ENCODE assay signal across 10 cellular contexts in genomic region chr19:17865364-17866311, GRCh38. TPM values are rescaled to one million over a fixed set of nuclear protein-coding genes. Genes with fewer than 3 reads are reported as not detected.
DNase-seq lines count a peak whose midpoint lies in the region; ATAC-seq and TF ChIP-seq lines count a peak whose summit lies in the region.
"Had no signal": no experiment of that assay in that cellular context is flagged by ENCODE, and none has a peak within 500 bp of the region (broad histone marks: within the 10 kb centered on the region; RNA-seq: fewer than 3 reads in every experiment).

No MANE protein-coding gene starts in this region.

- no peak overlapping the region for H3K27ac ChIP-seq in DND-41 (ENCODE audit: low read length)
- peak overlapping the region; percentile 82 to 86 for H3K27ac ChIP-seq in mucosa of rectum (ENCODE audit: low read depth in 2 of 2, low read length in 2 of 2)

- no peak overlapping the region for H3K4me2 ChIP-seq in DND-41 (ENCODE audit: insufficient read depth, low read length)

- H3K36me3 Mint-ChIP-seq in activated CD8-positive, alpha-beta T cell treated with anti-CD3 and anti-CD28 coated beads for 36 hours (ENCODE audit: low read depth): peaks cover 43% of the 10 kb centered on the region

- H3K9me3 Mint-ChIP-seq in activated CD8-positive, alpha-beta T cell treated with anti-CD3 and anti-CD28 coated beads for 36 hours: no peaks in the 10 kb centered on the region

- intact Hi-C loops in activated CD8-positive, alpha-beta T cell treated with anti-CD3 and anti-CD28 coated beads for 36 hours (cut with micrococcal nuclease): no loop called here

- TF ChIP-seq CTCF in DND-41 (IDR thresholded peaks at IDR 0.05; ENCODE audit: borderline replicate concordance, extremely low read depth, low read length, poor library complexity, severe bottlenecking): no peak
- TF ChIP-seq CTCF in activated CD8-positive, alpha-beta T cell treated with anti-CD3 and anti-CD28 coated beads for 36 hours (IDR thresholded peaks at IDR 0.05): no peak

- DNase-seq in DND-41 (no peak), HUDEP-2 (lab: John Stamatoyannopoulos, UW; ENCODE audit: unreplicated experiment in 76 of 76) (peak in 39 of 76 experiments; percentile 19 to 64 (median 38)), SHP77 (lab: John Stamatoyannopoulos, UW) (no peak), KG1 (lab: John Stamatoyannopoulos, UW) (no peak)
- peak; percentile 27 for DNase-seq in activated CD8-positive, alpha-beta T cell treated with anti-CD3 and anti-CD28 coated beads for 36 hours

- POLR2A ChIA-PET in activated CD8-positive, alpha-beta T cell treated with anti-CD3 and anti-CD28 coated beads for 36 hours (lab: Charles Lee): interaction anchor here (1.0 to 8.7 kb wide), 14 partner anchors 11 to 416 kb away, joined by 3 to 143 read pairs (median 4); partner anchors contain the start of genes CCDC124, JAK3 and JUND

- H3K79me2 ChIP-seq in DND-41 (ENCODE audit: insufficient read depth, low read length): peaks cover 21% of the 10 kb centered on the region

- peak; percentile 30 for ATAC-seq in DND-41 (ENCODE audit: insufficient read depth, low read depth)
- ATAC-seq in activated CD8-positive, alpha-beta T cell treated with anti-CD3 and anti-CD28 coated beads for 36 hours: peak; percentile 25
- ATAC-seq in GM19324 (IDR thresholded peaks at IDR 0.05; ENCODE audit: low FRiP score, unreplicated experiment): no peak
- ATAC-seq in GM18861 (IDR thresholded peaks at IDR 0.05; ENCODE audit: unreplicated experiment): no peak

- H2AFZ ChIP-seq in DND-41 (ENCODE audit: low read depth, low read length): no peak overlapping the region

- no peaks in the 10 kb centered on the region for H3K9me3 ChIP-seq in DND-41 (ENCODE audit: insufficient read depth, low read length, severe bottlenecking)
- no peaks in the 10 kb centered on the region for H3K9me3 ChIP-seq in mucosa of rectum (ENCODE audit: control insufficient read depth in 2 of 2, low read length in 2 of 2)

- H3K36me3 ChIP-seq in DND-41 (ENCODE audit: insufficient read depth, low read length) (peaks cover 41% of the 10 kb centered on the region), mucosa of rectum (ENCODE audit: control insufficient read depth in 2 of 2, insufficient read depth in 2 of 2, low read length in 2 of 2) (peaks cover 28 to 41% of the 10 kb centered on the region in 2 donors)

- H4K20me1 ChIP-seq in DND-41 (ENCODE audit: insufficient read depth, low read length): peaks cover 44% of the 10 kb centered on the region

- no peaks in the 10 kb centered on the region for H3K27me3 ChIP-seq in DND-41 (ENCODE audit: insufficient read depth, low read length, poor library complexity)
- H3K27me3 ChIP-seq in mucosa of rectum (ENCODE audit: control insufficient read depth in 2 of 2, insufficient read depth in 2 of 2, low read length in 2 of 2): peaks cover 3 to 6% of the 10 kb centered on the region in 2 donors

- H3K4me3 Mint-ChIP-seq in activated CD8-positive, alpha-beta T cell treated with anti-CD3 and anti-CD28 coated beads for 36 hours: no peak overlapping the region

- H3K4me3 ChIP-seq in DND-41 (ENCODE audit: low read depth in 1 of 2, low read length in 2 of 2): no peak overlapping the region
- H3K4me3 ChIP-seq in mucosa of rectum (ENCODE audit: low read length in 2 of 2): no peak overlapping the region
- H3K4me3 ChIP-seq: skin epidermis had no signal

- H3K9ac ChIP-seq in DND-41 (ENCODE audit: low read depth, low read length) (no peak overlapping the region), mucosa of rectum (ENCODE audit: low read depth in 1 of 2, low read length in 2 of 2) (peak overlapping the region; percentile 41 to 46)

- H3K27ac Mint-ChIP-seq in activated CD8-positive, alpha-beta T cell treated with anti-CD3 and anti-CD28 coated beads for 36 hours: peak overlapping the region; percentile 61

- no peaks in the 10 kb centered on the region for H3K27me3 Mint-ChIP-seq in activated CD8-positive, alpha-beta T cell treated with anti-CD3 and anti-CD28 coated beads for 36 hours

- CTCF ChIA-PET in activated CD8-positive, alpha-beta T cell treated with anti-CD3 and anti-CD28 coated beads for 36 hours (lab: Charles Lee): interaction anchor here (3.4 kb wide), 1 partner anchor 67 kb away, joined by 18 read pairs; the partner anchor contains the start of gene CCDC124

- peaks cover 23% of the 10 kb centered on the region for H3K4me1 Mint-ChIP-seq in activated CD8-positive, alpha-beta T cell treated with anti-CD3 and anti-CD28 coated beads for 36 hours (ENCODE audit: low read depth)

- H3K4me1 ChIP-seq in DND-41 (ENCODE audit: insufficient read depth, low read length): peaks cover 16% of the 10 kb centered on the region
- H3K4me1 ChIP-seq in mucosa of rectum (ENCODE audit: control insufficient read depth in 2 of 2, insufficient read depth in 2 of 2, low read length in 2 of 2): peaks cover 37 to 52% of the 10 kb centered on the region in 2 donors

RNA-seq across cellular contexts. Expression of gene RPL18A, which starts 5.9 kb away (rescaled TPM):
- total RNA-seq in activated CD8-positive, alpha-beta T cell treated with anti-CD3 and anti-CD28 coated beads for 36 hours: 1,000 to 10,000 TPM; 3,663 to 3,679 TPM

RNA-seq across cellular contexts. Expression of gene SLC5A5, which starts 6.1 kb away (rescaled TPM):
- total RNA-seq in activated CD8-positive, alpha-beta T cell treated with anti-CD3 and anti-CD28 coated beads for 36 hours: under 1 TPM; 0.87 to 0.99 TPM
- total RNA-seq: glomerular endothelial cell had no signal

RNA-seq across cellular contexts. Expression of gene JAK3, which starts 17.9 kb away (rescaled TPM):
- 100 to 1,000 TPM; 120 to 126 TPM for total RNA-seq in activated CD8-positive, alpha-beta T cell treated with anti-CD3 and anti-CD28 coated beads for 36 hours

RNA-seq across cellular contexts. Expression of gene INSL3, which starts 44.3 kb away (rescaled TPM):
- total RNA-seq in activated CD8-positive, alpha-beta T cell treated with anti-CD3 and anti-CD28 coated beads for 36 hours: 1 to 10 TPM; 5.9 to 6.9 TPM
- total RNA-seq: glomerular endothelial cell had no signal

Comparison
In these comparisons a context has a peak if more than half of its experiments do, and no peak if none do; other contexts are left out.
1. ATAC-seq: peak in DND-41 (single experiment) and activated CD8-positive, alpha-beta T cell treated with anti-CD3 and anti-CD28 coated beads for 36 hours (single experiment); none in GM19324 (single experiment) and GM18861 (single experiment).
2. DNase-seq: peak in HUDEP-2 (39 of 76) and activated CD8-positive, alpha-beta T cell treated with anti-CD3 and anti-CD28 coated beads for 36 hours (single experiment); none in DND-41 (single experiment), SHP77 (0 of 2) and KG1 (single experiment).